ENCODE assay signal across 8 cellular contexts in genomic region chr20:19758888-19759331, GRCh38. TPM values are rescaled to one million over a fixed set of nuclear protein-coding genes. Genes with fewer than 3 reads are reported as not detected.
DNase-seq lines count a peak whose midpoint lies in the region; ATAC-seq and TF ChIP-seq lines count a peak whose summit lies in the region.

No MANE protein-coding gene starts in this region.

- H3K27ac ChIP-seq in HUES48 (ENCODE audit: low read depth, low read length) (peak overlapping the region; percentile 68), ascending aorta (peak overlapping the region; percentile 97)

- H3K27me3 ChIP-seq in HUES48 (ENCODE audit: control insufficient read depth, insufficient read depth, low read length) (peaks cover 32% of the 10 kb centered on the region), ascending aorta (no peaks in the 10 kb centered on the region)

- TF ChIP-seq CTCF in ascending aorta (IDR thresholded peaks at IDR 0.05): no peak
- no peak for TF ChIP-seq CTCF in GM10248 (IDR thresholded peaks at IDR 0.05; ENCODE audit: control extremely low read depth, extremely low read depth, low read depth, missing control alignments)

- CTCF ChIA-PET in GM10248 (lab: Yijun Ruan, JAX): interaction anchor here (0.9 kb wide), 1 partner anchor 69 kb away, joined by 3 read pairs; no protein-coding TSS in a partner anchor

- H3K9me3 ChIP-seq in HUES48 (ENCODE audit: control insufficient read depth, insufficient read depth, low read length): no peaks in the 10 kb centered on the region
- no peaks in the 10 kb centered on the region for H3K9me3 ChIP-seq in ascending aorta

- DNase-seq in ascending aorta (ENCODE audit: low spot score in 2 of 2) (peak in 1 of 2 donors; percentile 88), hypothalamus (lab: John Stamatoyannopoulos, UW) (peak in 42 of 51 donors; percentile 18 to 82 (median 44)), retina (peak; percentile 87), DMS153 treated with DMSO at 0.1 percent for 48 hours (lab: John Stamatoyannopoulos, UW; ENCODE audit: unreplicated experiment) (no peak), GM10248 (ENCODE audit: extremely low spot score) (no peak), dedifferentiated amniotic fluid mesenchymal stem cell (ENCODE audit: extremely low spot score) (no peak)

- intact Hi-C loops in ascending aorta (cut with DNase I): loop anchor here (1.0 to 5.0 kb wide), 3 partner anchors 24 to 128 kb away; no protein-coding TSS in a partner anchor

- ATAC-seq in HG02623 (IDR thresholded peaks at IDR 0.05; ENCODE audit: unreplicated experiment): no peak

- POLR2A ChIA-PET in GM10248 (lab: Yijun Ruan, JAX): no interaction called here

- no peak overlapping the region for H3K9ac ChIP-seq in HUES48 (ENCODE audit: low read depth, low read length)

- H3K4me1 ChIP-seq in HUES48 (ENCODE audit: control insufficient read depth, insufficient read depth, low read length) (peaks cover 6% of the 10 kb centered on the region), ascending aorta (peaks cover 5 to 17% of the 10 kb centered on the region in 2 donors)

- H3K36me3 ChIP-seq in HUES48 (ENCODE audit: control insufficient read depth, insufficient read depth, low read length): no peaks in the 10 kb centered on the region
- no peaks in the 10 kb centered on the region for H3K36me3 ChIP-seq in ascending aorta

- H3K4me3 ChIP-seq in HUES48 (ENCODE audit: low read depth, low read length) (peak overlapping the region; percentile 85), ascending aorta (peak overlapping the region; percentile 92 to 97)

RNA-seq across cellular contexts. Expression of gene RIN2, which starts 0.9 kb away (rescaled TPM):
- total RNA-seq in ascending aorta: 45.7 TPM

Comparison
In these comparisons a context has a peak if more than half of its experiments do, and no peak if none do; other contexts are left out.
1. DNase-seq: peak in hypothalamus (42 of 51) and retina (single experiment); none in DMS153 treated with DMSO at 0.1 percent for 48 hours (single experiment), GM10248 (single experiment) and dedifferentiated amniotic fluid mesenchymal stem cell (single experiment).